Comparison of ENCODE assay signal across 16 cellular contexts in genomic region chr10:102326031-102326430, GRCh38.
"Had no signal": no experiment of that assay in that cellular context is flagged by ENCODE, and none has a peak within 500 bp of the region (broad histone marks: within the 10 kb centered on the region; RNA-seq: fewer than 3 reads in every experiment).

No MANE protein-coding gene starts in this region.

- H3K36me3 Mint-ChIP-seq: natural killer cell had no signal

- H3K4me1 ChIP-seq: right lobe of liver had no signal

- H3K9me3 ChIP-seq: pancreas, right lobe of liver, suprapubic skin, thyroid gland had no signal

- H3K4me3 ChIP-seq: pancreas, right lobe of liver, skin epidermis, suprapubic skin, thyroid gland had no signal

- H3K27me3 Mint-ChIP-seq: progenitor cell of endocrine pancreas, type B pancreatic cell had no signal

- H3K4me3 Mint-ChIP-seq: natural killer cell, type B pancreatic cell had no signal

- H3K9me3 Mint-ChIP-seq: natural killer cell, type B pancreatic cell had no signal

- ATAC-seq: esophagus mucosa; left lobe of liver; natural killer cell; pancreas; right lobe of liver; stimulated activated naive CD8-positive, alpha-beta T cell treated with anti-CD3 and anti-CD28 coated beads, Interleukin-15, Interleukin-2, amounts not matched to agents 100 U/mL and 50 U/mL, for 24 hours had no signal

- H3K27ac ChIP-seq: pancreas, right lobe of liver, skin epidermis, suprapubic skin, thyroid gland had no signal

- H3K27me3 ChIP-seq: pancreas, right lobe of liver, suprapubic skin, thyroid gland had no signal

- H3K36me3 ChIP-seq: pancreas, right lobe of liver, thyroid gland had no signal

- DNase-seq: effector memory CD4-positive, alpha-beta T cell; glutamatergic neuron; islet precursor cell; mammary epithelial cell; natural killer cell; occipital lobe; pancreas; right lobe of liver; stimulated activated naive CD8-positive, alpha-beta T cell treated with anti-CD3 and anti-CD28 coated beads, Interleukin-15, Interleukin-2, amounts not matched to agents 100 U/mL and 50 U/mL, for 24 hours; thyroid gland had no signal

- H3K27ac Mint-ChIP-seq: natural killer cell, progenitor cell of endocrine pancreas, type B pancreatic cell had no signal
